ENCODE assay signal across 16 cellular contexts in the genomic region with DNA sequence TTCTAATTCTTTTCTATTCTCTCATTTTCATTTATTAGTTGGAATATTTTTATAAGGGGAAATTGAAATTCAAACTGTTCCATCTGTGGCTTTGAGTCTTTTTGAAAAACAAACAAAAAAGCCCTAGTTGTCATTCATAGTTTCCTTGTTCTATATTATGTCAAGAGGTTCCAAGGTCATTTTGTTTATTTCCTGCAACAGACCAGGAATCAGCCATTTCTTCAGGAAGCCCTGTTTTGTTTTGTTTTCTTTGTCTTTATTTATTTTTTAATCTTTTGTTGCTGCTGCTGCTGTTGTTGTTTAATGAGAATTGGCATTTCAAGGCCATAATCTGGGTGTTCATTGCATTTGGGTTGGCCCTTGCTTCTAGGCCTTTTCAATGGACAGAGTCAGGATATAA. TPM values are rescaled to one million over a fixed set of nuclear protein-coding genes. Genes with fewer than 3 reads are reported as not detected.
DNase-seq lines count a peak whose midpoint lies in the region; ATAC-seq, FAIRE-seq and TF ChIP-seq lines count a peak whose summit lies in the region.
"Had no signal": no experiment of that assay in that cellular context is flagged by ENCODE, and none has a peak within 500 bp of the region (broad histone marks: within the 10 kb centered on the region; RNA-seq: fewer than 3 reads in every experiment).

No MANE protein-coding gene starts in this region.

- peaks cover 23% of the 10 kb centered on the region for H3K36me3 Mint-ChIP-seq in WTC11
- H3K36me3 Mint-ChIP-seq: CD14-positive monocyte had no signal

- H3F3A ChIP-seq in MM.1S (ENCODE audit: insufficient read depth, low read length): no peaks in the 10 kb centered on the region

- intact Hi-C loops in endothelial cell of umbilical vein (cut with micrococcal nuclease): no loop called here
- intact Hi-C loops in pancreas (cut with DNase I): no loop called here

- FAIRE-seq in endothelial cell of umbilical vein (lab: Jason Lieb, UNC) (peak; percentile 50), pancreas (lab: Jason Lieb, UNC) (no peak)
- FAIRE-seq: G401.6, GM12891 had no signal

- peaks cover 7% of the 10 kb centered on the region for H3K9me3 Mint-ChIP-seq in WTC11

- no peak for TF ChIP-seq POLR2A in endothelial cell of umbilical vein (IDR thresholded peaks at IDR 0.05; ENCODE audit: low read depth, low read length)

- H3K4me2 ChIP-seq in endothelial cell of umbilical vein (ENCODE audit: insufficient read depth, low read length) (no peak overlapping the region), MM.1S (ENCODE audit: low read depth, low read length) (no peak overlapping the region)
- H3K4me2 ChIP-seq: BLaER1 had no signal

- H3K27me3 Mint-ChIP-seq in WTC11 (ENCODE audit: low read depth): no peaks in the 10 kb centered on the region
- H3K27me3 Mint-ChIP-seq: CD4-positive, alpha-beta memory T cell had no signal

- CTCF ChIA-PET in WTC11 (lab: Charles Lee): interaction anchor here (1.6 kb wide), 1 partner anchor 47 kb away, joined by 5 read pairs; no protein-coding TSS in a partner anchor
- CTCF ChIA-PET in endothelial cell of umbilical vein (lab: Charles Lee): interaction anchor here (1.0 to 2.3 kb wide), 3 partner anchors 11 to 14 kb away, joined by 3 to 6 read pairs (median 3); no protein-coding TSS in a partner anchor

- dilution Hi-C loops in endothelial cell of umbilical vein (cut with MboI; ENCODE audit: extremely low pct_ligation_motif_present, low sequenced_read_pairs): no loop called here

- H3K36me3 ChIP-seq in endothelial cell of umbilical vein (ENCODE audit: control insufficient read depth in 2 of 2, extremely low read depth in 1 of 2, insufficient read depth in 2 of 2, low read length in 2 of 2) (no peaks in the 10 kb centered on the region), pancreas (no peaks in the 10 kb centered on the region), MM.1S (replicated peaks; ENCODE audit: insufficient read depth, low read length) (no peaks in the 10 kb centered on the region)
- H3K36me3 ChIP-seq: BLaER1, HAP-1 had no signal

- no peak overlapping the region for H3K27ac ChIP-seq in endothelial cell of umbilical vein (ENCODE audit: insufficient read depth, low read depth, low read length)
- H3K27ac ChIP-seq in pancreas: no peak overlapping the region
- H3K27ac ChIP-seq in MM.1S (ENCODE audit: low read length): no peak overlapping the region
- H3K27ac ChIP-seq: BLaER1, GM23248 had no signal

- no peaks in the 10 kb centered on the region for H3K9me1 ChIP-seq in endothelial cell of umbilical vein (replicated peaks; ENCODE audit: control insufficient read depth, extremely low read depth, insufficient read depth, low read length)

- no peaks in the 10 kb centered on the region for H3K4me1 ChIP-seq in endothelial cell of umbilical vein (ENCODE audit: control insufficient read depth, extremely low read depth, insufficient read depth, low read length)
- H3K4me1 ChIP-seq in pancreas: peaks cover 0 to 5% (median 0%) of the 10 kb centered on the region in 3 donors
- no peaks in the 10 kb centered on the region for H3K4me1 ChIP-seq in MM.1S (ENCODE audit: low read length)

- no peaks in the 10 kb centered on the region for H3K27me3 ChIP-seq in endothelial cell of umbilical vein (ENCODE audit: control insufficient read depth in 2 of 2, insufficient read depth in 2 of 2, low read length in 2 of 2)
- H3K27me3 ChIP-seq in pancreas: no peaks in the 10 kb centered on the region
- H3K27me3 ChIP-seq in MM.1S (replicated peaks; ENCODE audit: insufficient read depth, low read length): no peaks in the 10 kb centered on the region
- H3K27me3 ChIP-seq: BLaER1 had no signal

- no peak overlapping the region for H3K4me3 Mint-ChIP-seq in WTC11
- H3K4me3 Mint-ChIP-seq: CD14-positive monocyte; CD4-positive, alpha-beta memory T cell had no signal

- H3K9ac ChIP-seq in endothelial cell of umbilical vein (replicated peaks; ENCODE audit: extremely low read depth, insufficient read depth, low read length): no peak overlapping the region
- H3K9ac ChIP-seq in MM.1S (ENCODE audit: low read length): no peak overlapping the region
- H3K9ac ChIP-seq: BLaER1, GM23248 had no signal

- no peak overlapping the region for H3K4me3 ChIP-seq in endothelial cell of umbilical vein (replicated peaks in 1 of 3; ENCODE audit: insufficient read depth in 1 of 3, low read depth in 1 of 3, low read length in 3 of 3)
- no peak overlapping the region for H3K4me3 ChIP-seq in pancreas
- H3K4me3 ChIP-seq in MM.1S (ENCODE audit: low read length): no peak overlapping the region
- H3K4me3 ChIP-seq: BLaER1, GM23248, HAP-1 had no signal

- H2AFZ ChIP-seq in endothelial cell of umbilical vein (ENCODE audit: low read depth, low read length) (peak overlapping the region; percentile 16), MM.1S (ENCODE audit: low read length) (no peak overlapping the region)
- H2AFZ ChIP-seq: GM23248 had no signal

- no TSS peak for BruUV-seq in endothelial cell of umbilical vein (replicated peaks; lab: Mats Ljungman, UMichigan)

- H3K9me2 ChIP-seq in MM.1S (replicated peaks; ENCODE audit: insufficient read depth, low read length): no peaks in the 10 kb centered on the region

- ATAC-seq in WTC11: no peak
- peak in 3 of 4 donors; percentile 51 to 65 (median 58) for ATAC-seq in pancreas
- no peak for ATAC-seq in GM18858 (IDR thresholded peaks at IDR 0.05; ENCODE audit: unreplicated experiment)

- 0 out of 2 replicates have a peak overlapping the region, but pooled peaks have one; percentile 24 for H3K27ac Mint-ChIP-seq in WTC11
- H3K27ac Mint-ChIP-seq: CD14-positive monocyte had no signal

- H4K20me1 ChIP-seq in endothelial cell of umbilical vein (replicated peaks; ENCODE audit: control insufficient read depth, extremely low read depth, insufficient read depth, low read length) (no peaks in the 10 kb centered on the region), MM.1S (ENCODE audit: insufficient read depth, low read length) (no peaks in the 10 kb centered on the region)
- H4K20me1 ChIP-seq: BLaER1 had no signal

- H3K79me2 ChIP-seq in endothelial cell of umbilical vein (ENCODE audit: control insufficient read depth, insufficient read depth, low read length): no peaks in the 10 kb centered on the region
- no peaks in the 10 kb centered on the region for H3K79me2 ChIP-seq in MM.1S (ENCODE audit: low read length)

- H3K4me1 Mint-ChIP-seq in WTC11: peaks cover 52% of the 10 kb centered on the region
- H3K4me1 Mint-ChIP-seq: CD4-positive, alpha-beta memory T cell had no signal

- no peak for TF ChIP-seq CTCF in WTC11 (IDR thresholded peaks at IDR 0.05)
- no peak for TF ChIP-seq CTCF in endothelial cell of umbilical vein (IDR thresholded peaks at IDR 0.05; ENCODE audit: extremely low read depth in 1 of 2, insufficient read depth in 1 of 2, low read depth in 1 of 2, low read length in 2 of 2)
- no peak for TF ChIP-seq CTCF in pancreas (IDR thresholded peaks at IDR 0.05)
- TF ChIP-seq CTCF in MM.1S (IDR thresholded peaks at IDR 0.05; ENCODE audit: low read length): no peak

- no peaks in the 10 kb centered on the region for H3K9me3 ChIP-seq in endothelial cell of umbilical vein (replicated peaks; ENCODE audit: control insufficient read depth, insufficient read depth, low read length)
- no peaks in the 10 kb centered on the region for H3K9me3 ChIP-seq in pancreas
- H3K9me3 ChIP-seq in MM.1S (replicated peaks; ENCODE audit: insufficient read depth, low read length): no peaks in the 10 kb centered on the region
- H3K9me3 ChIP-seq: BLaER1, HAP-1 had no signal

- DNase-seq in DMS53 (lab: John Stamatoyannopoulos, UW) (peak; percentile 55), WTC11 (ENCODE audit: low spot score) (no peak), endothelial cell of umbilical vein (ENCODE audit: low read depth, low spot score) (peak; percentile 39), pancreas (no peak), MM.1S (no peak), cerebellar cortex (ENCODE audit: low spot score) (no peak)
- DNase-seq: 8988T; CD4-positive, alpha-beta memory T cell; DMS153; GM23248 had no signal

- POLR2A ChIA-PET in WTC11 (lab: Charles Lee): no interaction called here
- POLR2A ChIA-PET in endothelial cell of umbilical vein (lab: Charles Lee): no interaction called here

TF ChIP-seq in endothelial cell of umbilical vein, 7 proteins besides CTCF, POLR2A, EP300 and RAD21 (continues in another document):
- no peak for TF ChIP-seq GATA2 (IDR thresholded peaks at IDR 0.05; ENCODE audit: insufficient read depth, insufficient read length, low read depth, low read length)
- no peak for TF ChIP-seq POLR2AphosphoS5 (IDR thresholded peaks at IDR 0.05; ENCODE audit: insufficient read depth, low read depth, low read length)
- TF ChIP-seq JUN (IDR thresholded peaks at IDR 0.05; ENCODE audit: borderline replicate concordance, insufficient read depth, insufficient read length, low read depth): no peak
- TF ChIP-seq, protein P1, sequence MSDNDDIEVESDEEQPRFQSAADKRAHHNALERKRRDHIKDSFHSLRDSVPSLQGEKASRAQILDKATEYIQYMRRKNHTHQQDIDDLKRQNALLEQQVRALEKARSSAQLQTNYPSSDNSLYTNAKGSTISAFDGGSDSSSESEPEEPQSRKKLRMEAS (IDR thresholded peaks at IDR 0.05; ENCODE audit: insufficient read depth, insufficient read length): no peak
- TF ChIP-seq FOS (IDR thresholded peaks at IDR 0.05; ENCODE audit: borderline replicate concordance, insufficient read depth, low read length): no peak

RNA-seq across cellular contexts. Expression of gene LNP1, which starts 14.8 kb away (rescaled TPM):
- total RNA-seq in WTC11 (2021) (6.7 to 7.9 TPM (median 6.8 TPM) in 3 replicates), endothelial cell of umbilical vein (0.80 and 0.81 TPM in 2 replicates), pancreas (1 to 10 TPM; 1.1 to 2.4 (median 1.5) TPM)
- polyA plus RNA-seq in endothelial cell of umbilical vein (0.40 and 0.80 TPM in 2 replicates), pancreas (1 to 10 TPM; 1.1 to 2.3 TPM)
- 0.65 and 0.92 TPM in 2 replicates for polyA plus RNA-seq in endothelial cell of umbilical vein (2011; cell fraction: cytosol; rRNA removed)
- 0.95 and 1.1 TPM in 2 replicates for polyA plus RNA-seq in endothelial cell of umbilical vein (2011; cell fraction: nucleus; rRNA removed)
- polyA plus RNA-seq in endothelial cell of umbilical vein (2012): 0.15 and 0.19 TPM in 2 replicates
- 0.70 and 1.1 TPM in 2 replicates for polyA minus RNA-seq in endothelial cell of umbilical vein
- polyA minus RNA-seq in endothelial cell of umbilical vein (2011; cell fraction: cytosol; rRNA and poly(A)+ RNA removed): 2.3 TPM
- polyA minus RNA-seq in endothelial cell of umbilical vein (2011; cell fraction: nucleus; rRNA and poly(A)+ RNA removed): 2.1 and 3.0 TPM in 2 replicates

RNA-seq across cellular contexts. Expression of gene TOMM70, which starts 15.3 kb away (rescaled TPM):
- total RNA-seq in WTC11 (2021) (46.8 to 59.2 TPM (median 47.7 TPM) in 3 replicates), endothelial cell of umbilical vein (28.3 and 32.3 TPM in 2 replicates), pancreas (10 to 100 TPM; 16.5 to 26.3 (median 18.4) TPM)
- polyA plus RNA-seq in endothelial cell of umbilical vein (6.2 and 7.6 TPM in 2 replicates), pancreas (10 to 100 TPM in 1 of 2 donors, 1 to 10 TPM in 1; 8.4 to 13.1 TPM)
- 13.6 TPM in 2 replicates for polyA plus RNA-seq in endothelial cell of umbilical vein (2011; cell fraction: cytosol; rRNA removed)
- polyA plus RNA-seq in endothelial cell of umbilical vein (2011; cell fraction: nucleus; rRNA removed): 10.2 and 11.3 TPM in 2 replicates
- 19.6 and 29.2 TPM in 2 replicates for polyA plus RNA-seq in endothelial cell of umbilical vein (2012)
- 12.7 and 13.0 TPM in 2 replicates for polyA minus RNA-seq in endothelial cell of umbilical vein
- polyA minus RNA-seq in endothelial cell of umbilical vein (2011; cell fraction: cytosol; rRNA and poly(A)+ RNA removed): 35.3 TPM
- 11.7 and 13.1 TPM in 2 replicates for polyA minus RNA-seq in endothelial cell of umbilical vein (2011; cell fraction: nucleus; rRNA and poly(A)+ RNA removed)

Comparison
In these comparisons a context has a peak if more than half of its experiments do, and no peak if none do; other contexts are left out.
1. DNase-seq: peak in DMS53 (single experiment) and endothelial cell of umbilical vein (single experiment); none in WTC11 (single experiment), pancreas (0 of 6), MM.1S (single experiment) and cerebellar cortex (single experiment).
2. ATAC-seq: peak in pancreas (3 of 4); none in WTC11 (single experiment) and GM18858 (single experiment).